Comparison of ENCODE assay signal across 14 cellular contexts in genomic region chr18:5469340-5469739, GRCh38.
A peak's percentile ranks its signal among the peaks of the same experiment; 100 is the strongest.
DNase-seq lines count a peak whose midpoint lies in the region; ATAC-seq and TF ChIP-seq lines count a peak whose summit lies in the region.
"Had no signal": no experiment of that assay in that cellular context is flagged by ENCODE, and none has a peak within 500 bp of the region (broad histone marks: within the 10 kb centered on the region; RNA-seq: fewer than 3 reads in every experiment).

No MANE protein-coding gene starts in this region.

- H3K36me3 ChIP-seq in IMR-90 (ENCODE audit: control insufficient read depth, insufficient read depth, low read length), result no peaks in the 10 kb centered on the region
- H3K36me3 ChIP-seq in gastroesophageal sphincter, result no peaks in the 10 kb centered on the region
- no peaks in the 10 kb centered on the region for H3K36me3 ChIP-seq in ascending aorta

- H3K14ac ChIP-seq in IMR-90 (replicated peaks; ENCODE audit: low read depth, low read length), result no peak overlapping the region

- no peak overlapping the region for H3K18ac ChIP-seq in IMR-90 (ENCODE audit: low read depth, low read length)

- no peak overlapping the region for H2BK5ac ChIP-seq in IMR-90 (ENCODE audit: low read depth, low read length, poor library complexity, severe bottlenecking)

- no peak overlapping the region for H3K9ac ChIP-seq in IMR-90 (ENCODE audit: low read depth, low read length)

- no peaks in the 10 kb centered on the region for H3K9me1 ChIP-seq in IMR-90 (ENCODE audit: insufficient read depth, low read length)

- dilution Hi-C loops in IMR-90 (cut with HindIII; ENCODE audit: low sequenced_read_pairs, unreplicated experiment), result no loop called here

- no peak overlapping the region for H2AK9ac ChIP-seq in IMR-90 (replicated peaks; ENCODE audit: low read depth, low read length, poor library complexity)

- H4K5ac ChIP-seq in IMR-90 (ENCODE audit: low read depth, low read length), result no peak overlapping the region

- no peak overlapping the region for H2BK20ac ChIP-seq in IMR-90 (ENCODE audit: low read depth, low read length)

- WGBS in IMR-90 (ENCODE audit: extremely low coverage in 2 of 2, insufficient read length in 1 of 2), 2 experiments, result 100% methylated on average over 2 of the region's 13 CpGs; no CpG with 5 or more reads in 1 of the 2 experiments
- 90% methylated on average over 7 to 8 of the region's 13 CpGs for WGBS in gastroesophageal sphincter (ENCODE audit: low coverage in 1 of 2), 2 donors

- no peak overlapping the region for H4K8ac ChIP-seq in IMR-90 (ENCODE audit: low read depth in 2 of 2, low read length in 2 of 2)

- H3K27ac Mint-ChIP-seq in dendritic cell treated with granulocyte-macrophage colony-stimulating factor and Interleukin-4, amounts not matched to agents 40 ng/mL and 50 ng/mL, for 4 days, result peak overlapping the region; percentile 81
- H3K27ac Mint-ChIP-seq: CD8-positive, alpha-beta T cell had no signal

- H3K4me3 ChIP-seq in IMR-90 (ENCODE audit: insufficient read depth, low read depth, low read length) (no peak overlapping the region), gastroesophageal sphincter (no peak overlapping the region), ascending aorta (no peak overlapping the region)
- H3K4me3 ChIP-seq: A549 had no signal

- peaks cover 34% of the 10 kb centered on the region for H3K36me3 Mint-ChIP-seq in dendritic cell treated with granulocyte-macrophage colony-stimulating factor and Interleukin-4, amounts not matched to agents 40 ng/mL and 50 ng/mL, for 4 days (ENCODE audit: low read depth)
- H3K36me3 Mint-ChIP-seq: CD8-positive, alpha-beta T cell had no signal

- POLR2A ChIA-PET in IMR-90 (lab: Charles Lee; ENCODE audit: unreplicated experiment), result no interaction called here

- H2BK120ac ChIP-seq in IMR-90 (ENCODE audit: low read depth, low read length), result no peak overlapping the region

- no peak overlapping the region for H3K4me2 ChIP-seq in IMR-90 (ENCODE audit: low read depth, low read length)
- H3K4me2 ChIP-seq: A549 had no signal

- no peaks in the 10 kb centered on the region for H3K4me1 ChIP-seq in IMR-90 (ENCODE audit: control insufficient read depth, insufficient read depth, low read length)
- H3K4me1 ChIP-seq in gastroesophageal sphincter, result no peaks in the 10 kb centered on the region
- H3K4me1 ChIP-seq in ascending aorta, result no peaks in the 10 kb centered on the region
- H3K4me1 ChIP-seq: A549 had no signal

- CTCF ChIA-PET in IMR-90 (lab: Yijun Ruan, JAX), result no interaction called here

- H2BK15ac ChIP-seq in IMR-90 (ENCODE audit: low read depth, low read length), result no peak overlapping the region

- H2AK5ac ChIP-seq in IMR-90 (ENCODE audit: low read depth, low read length), result no peak overlapping the region

- H2AFZ ChIP-seq in IMR-90 (replicated peaks; ENCODE audit: low read length, poor library complexity), result no peak overlapping the region

- TF ChIP-seq POLR2A in IMR-90 (IDR thresholded peaks at IDR 0.05; ENCODE audit: low read depth, low read length), result no peak
- no peak for TF ChIP-seq POLR2A in gastroesophageal sphincter (IDR thresholded peaks at IDR 0.05)

- TF ChIP-seq RAD21 in IMR-90 (IDR thresholded peaks at IDR 0.05; ENCODE audit: low read length), result no peak

- H4K20me1 ChIP-seq in IMR-90 (ENCODE audit: insufficient read depth, low read length), result no peaks in the 10 kb centered on the region

- in situ Hi-C loops in IMR-90 (cut with MboI; ENCODE audit: low sequenced_read_pairs), result no loop called here

- no peaks in the 10 kb centered on the region; a peak in 1 of 4 replicates for H3K79me1 ChIP-seq in IMR-90 (ENCODE audit: low read depth in 1 of 2, low read length in 2 of 2)

- BruUV-seq in IMR-90 (replicated peaks; lab: Mats Ljungman, UMichigan), result no TSS peak

- peaks cover 60% of the 10 kb centered on the region for H3K4me1 Mint-ChIP-seq in dendritic cell treated with granulocyte-macrophage colony-stimulating factor and Interleukin-4, amounts not matched to agents 40 ng/mL and 50 ng/mL, for 4 days (ENCODE audit: low read depth)

- H3K4ac ChIP-seq in IMR-90 (ENCODE audit: low read depth, low read length), result no peak overlapping the region

- TF ChIP-seq EP300 in gastroesophageal sphincter (IDR thresholded peaks at IDR 0.05), result no peak

- no peak overlapping the region for H4K91ac ChIP-seq in IMR-90 (ENCODE audit: insufficient read depth, low read depth, low read length)

- H3K56ac ChIP-seq in IMR-90 (ENCODE audit: extremely low read depth, insufficient read depth, low read length), result peak overlapping the region; percentile 15; the same call in 1 of the 2 replicates

- DNase-seq in IMR-90 (no peak), LoVo (ENCODE audit: low spot score) (no peak), globus pallidus (ENCODE audit: low spot score) (no peak), ascending aorta (ENCODE audit: low spot score in 2 of 2) (no peak)
- no peak for DNase-seq in activated naive CD4-positive, alpha-beta T cell treated with anti-CD3 and anti-CD28 coated beads, Interleukin-2, amount 50 U/mL, for 16 hours
- DNase-seq: CD8-positive, alpha-beta T cell; COR-L47; DMS153; GF-D8 had no signal

- H3K27me3 Mint-ChIP-seq in dendritic cell treated with granulocyte-macrophage colony-stimulating factor and Interleukin-4, amounts not matched to agents 40 ng/mL and 50 ng/mL, for 4 days, result no peaks in the 10 kb centered on the region

- H3K9me3 ChIP-seq in IMR-90 (ENCODE audit: control insufficient read depth, insufficient read depth, low read length) (no peaks in the 10 kb centered on the region), gastroesophageal sphincter (no peaks in the 10 kb centered on the region), ascending aorta (no peaks in the 10 kb centered on the region)
- H3K9me3 ChIP-seq: A549 had no signal

- H3K4me3 Mint-ChIP-seq in dendritic cell treated with granulocyte-macrophage colony-stimulating factor and Interleukin-4, amounts not matched to agents 40 ng/mL and 50 ng/mL, for 4 days, result no peak overlapping the region
- H3K4me3 Mint-ChIP-seq: CD14-positive monocyte; CD8-positive, alpha-beta T cell had no signal

- intact Hi-C loops in IMR-90 (cut with micrococcal nuclease), result no loop called here
- intact Hi-C loops in dendritic cell treated with granulocyte-macrophage colony-stimulating factor and Interleukin-4, amounts not matched to agents 40 ng/mL and 50 ng/mL, for 4 days (cut with micrococcal nuclease), result no loop called here
- intact Hi-C loops in ascending aorta (cut with DNase I), result no loop called here

- ATAC-seq in IMR-90 (ENCODE audit: low read depth), result no peak
- ATAC-seq in gastroesophageal sphincter, result peak; percentile 15
- ATAC-seq: A549; CD8-positive, alpha-beta T cell; HCT116 had no signal

- H3K23ac ChIP-seq in IMR-90 (ENCODE audit: low read depth, low read length), result no peak overlapping the region

- H3K27ac ChIP-seq in IMR-90 (ENCODE audit: insufficient read depth, low read length) (no peak overlapping the region), gastroesophageal sphincter (no peak overlapping the region), ascending aorta (no peak overlapping the region)
- H3K27ac ChIP-seq: A549 had no signal

- TF ChIP-seq CTCF in IMR-90 (conservative IDR thresholded peaks at IDR 0.05; ENCODE audit: low read depth, low read length) (no peak), gastroesophageal sphincter (IDR thresholded peaks at IDR 0.05) (no peak), ascending aorta (IDR thresholded peaks at IDR 0.05) (no peak)

- no peaks in the 10 kb centered on the region for H3K27me3 ChIP-seq in IMR-90 (ENCODE audit: control insufficient read depth, insufficient read depth, low read length)
- no peaks in the 10 kb centered on the region for H3K27me3 ChIP-seq in gastroesophageal sphincter
- H3K27me3 ChIP-seq in ascending aorta, result no peaks in the 10 kb centered on the region

- H3K9me3 Mint-ChIP-seq in dendritic cell treated with granulocyte-macrophage colony-stimulating factor and Interleukin-4, amounts not matched to agents 40 ng/mL and 50 ng/mL, for 4 days, result no peaks in the 10 kb centered on the region
- H3K9me3 Mint-ChIP-seq: CD14-positive monocyte; CD8-positive, alpha-beta T cell had no signal

TF ChIP-seq in IMR-90, 13 proteins besides CTCF, POLR2A, EP300 and RAD21:
- TF ChIP-seq MAFK (IDR thresholded peaks at IDR 0.05; ENCODE audit: low read depth, low read length) (no peak), CEBPB (IDR thresholded peaks at IDR 0.05; ENCODE audit: low read depth, low read length) (no peak), MAZ (IDR thresholded peaks at IDR 0.05; ENCODE audit: borderline replicate concordance, low read depth, low read length) (no peak), MXI1 (IDR thresholded peaks at IDR 0.05; ENCODE audit: borderline replicate concordance, low read depth, low read length) (no peak), USF2 (IDR thresholded peaks at IDR 0.05; ENCODE audit: low read depth, low read length) (no peak), BHLHE40 (IDR thresholded peaks at IDR 0.05; ENCODE audit: low read depth, low read length) (no peak), SMC3 (IDR thresholded peaks at IDR 0.05; ENCODE audit: low read depth, low read length) (no peak), RCOR1 (IDR thresholded peaks at IDR 0.05; ENCODE audit: insufficient replicate concordance, low read length) (no peak), ELK1 (IDR thresholded peaks at IDR 0.05; ENCODE audit: borderline replicate concordance, low read depth, low read length) (no peak), NFE2L2 (IDR thresholded peaks at IDR 0.05; ENCODE audit: low read depth, low read length) (no peak), RFX5 (IDR thresholded peaks at IDR 0.05; ENCODE audit: low read depth, low read length) (no peak), CHD1 (IDR thresholded peaks at IDR 0.05; ENCODE audit: low read depth, low read length) (no peak), FOS (IDR thresholded peaks at IDR 0.05; ENCODE audit: low read depth, low read length) (no peak)
